In the genomic region with DNA sequence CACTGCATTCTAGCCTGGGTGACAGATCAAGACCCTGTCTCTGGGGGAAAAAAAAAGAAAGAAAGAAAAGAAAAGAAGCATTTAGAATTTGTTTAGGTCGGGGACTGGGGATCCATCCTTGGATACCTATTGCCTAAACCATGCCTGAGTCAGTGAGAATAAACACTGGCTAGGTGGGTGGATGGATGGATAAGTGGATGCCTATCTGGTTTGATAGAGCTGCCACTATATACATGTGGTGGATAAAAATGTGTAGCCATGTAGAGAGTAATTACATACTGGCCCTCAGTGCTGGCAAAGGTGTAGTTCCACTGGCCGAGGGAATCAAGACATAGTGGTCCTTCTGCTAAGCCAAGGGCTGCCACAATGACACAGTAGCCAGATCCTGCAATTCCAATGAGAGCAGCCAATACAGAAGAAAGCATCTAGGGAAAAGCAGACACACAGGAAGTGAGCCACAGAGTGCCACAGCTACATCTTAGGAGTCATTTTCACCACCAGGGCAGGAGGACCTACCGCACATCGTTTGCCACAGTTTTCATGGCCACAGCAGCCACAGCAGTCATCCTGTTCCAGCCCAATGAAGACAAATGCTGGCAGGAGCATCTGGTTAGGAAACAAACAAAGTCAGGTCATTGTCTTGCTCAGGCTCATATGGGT, we compare ENCODE assay signal across 11 cellular contexts. TPM values are rescaled to one million over a fixed set of nuclear protein-coding genes. Genes with fewer than 3 reads are reported as not detected.
A peak's percentile ranks its signal among the peaks of the same experiment; 100 is the strongest.
DNase-seq lines count a peak whose midpoint lies in the region; ATAC-seq, FAIRE-seq and TF ChIP-seq lines count a peak whose summit lies in the region.
"Had no signal": no experiment of that assay in that cellular context is flagged by ENCODE, and none has a peak within 500 bp of the region (broad histone marks: within the 10 kb centered on the region; RNA-seq: fewer than 3 reads in every experiment).

No MANE protein-coding gene starts in this region.

- no peak for TF ChIP-seq RAD21 in A549 (conservative IDR thresholded peaks at IDR 0.05 in 1 of 2, IDR thresholded peaks at IDR 0.05 in 1 of 2)

- DNase-seq in A549 (ENCODE audit: low read depth in 1 of 2, low spot score in 1 of 2) (peak in 1 of 2 experiments; percentile 71), RCC 7860 (ENCODE audit: low spot score) (peak; percentile 76), epithelial cell of proximal tubule (ENCODE audit: low read depth) (no peak), pancreas (no peak), NCI-H1436 (lab: John Stamatoyannopoulos, UW) (no peak), HEK293T (ENCODE audit: extremely low spot score) (no peak), NCI-H1417 (lab: John Stamatoyannopoulos, UW) (no peak), NCI-H2196 treated with DMSO at 0.1 percent for 48 hours (lab: John Stamatoyannopoulos, UW; ENCODE audit: unreplicated experiment) (no peak)
- DNase-seq: activated naive CD4-positive, alpha-beta T cell treated with anti-CD3 and anti-CD28 coated beads for 36 hours; NCI-H2107 had no signal

- H3K27me3 ChIP-seq in pancreas, result no peaks in the 10 kb centered on the region

- TF ChIP-seq EP300 in A549 (IDR thresholded peaks at IDR 0.05), result no peak

- POLR2A ChIA-PET in A549 (lab: Yijun Ruan, JAX) (interaction anchor here (0.6 kb wide), 1 partner anchor 77 kb away, joined by 5 read pairs; no protein-coding TSS in a partner anchor), HEK293T (lab: Yijun Ruan, JAX) (no interaction called here)

- peak overlapping the region; percentile 91 for H3K4me2 ChIP-seq in A549

- ATAC-seq in A549 (peak in 1 of 2 experiments; percentile 5; a peak in 3 of 6 replicates), pancreas (no peak)

- CTCF ChIA-PET in A549 (lab: Yijun Ruan, JAX), result interaction anchor here (3.4 to 5.8 kb wide), 2 partner anchors 11 to 105 kb away, joined by 11 to 23 read pairs; no protein-coding TSS in a partner anchor
- CTCF ChIA-PET in HEK293T (lab: Yijun Ruan, JAX), result interaction anchor here (1.5 kb wide), 1 partner anchor 12 kb away, joined by 3 read pairs; no protein-coding TSS in a partner anchor

- H3K4me3 ChIP-seq in A549 (peak overlapping the region; percentile 58), epithelial cell of proximal tubule (ENCODE audit: low read depth, low read length) (peak overlapping the region; percentile 72), pancreas (peak overlapping the region; percentile 9 to 49 (median 27))

- H3K9me3 ChIP-seq in A549, result no peaks in the 10 kb centered on the region
- no peaks in the 10 kb centered on the region for H3K9me3 ChIP-seq in pancreas

- peaks cover 0 to 32% (median 7%) of the 10 kb centered on the region in 3 donors for H3K36me3 ChIP-seq in pancreas

- TF ChIP-seq POLR2A in A549 (IDR thresholded peaks at IDR 0.05; ENCODE audit: low read length), result no peak

- H3K4me1 ChIP-seq in A549, result peaks cover 62% of the 10 kb centered on the region
- H3K4me1 ChIP-seq in pancreas, result peaks cover 29 to 58% (median 50%) of the 10 kb centered on the region in 3 donors

- FAIRE-seq in A549 (lab: Jason Lieb, UNC) (no peak), RCC 7860 (lab: Jason Lieb, UNC) (peak; percentile 60), pancreas (lab: Jason Lieb, UNC) (no peak)
- FAIRE-seq: endometrium had no signal

- 1% methylated on average over 4 of the region's 4 CpGs for whole genome bisulfite sequencing in A549 (ENCODE audit: missing lambda C conversion rate)
- WGBS in pancreas, 2 donors, result 69 to 71% methylated on average over 4 of the region's 4 CpGs

- TF ChIP-seq CTCF in A549 (IDR thresholded peaks at IDR 0.05) (no peak), epithelial cell of proximal tubule (conservative IDR thresholded peaks at IDR 0.05; ENCODE audit: low read depth, low read length) (no peak), pancreas (IDR thresholded peaks at IDR 0.05) (no peak)

- intact Hi-C loops in pancreas (cut with DNase I), result no loop called here

- H3K27ac ChIP-seq in A549 (peak overlapping the region; percentile 88 to 92), pancreas (peak overlapping the region in 2 of 4 donors; percentile 94 to 97)

TF ChIP-seq in A549, 52 proteins besides CTCF, POLR2A, EP300 and RAD21 (continues in another document):
- TF ChIP-seq MAFK (IDR thresholded peaks at IDR 0.05; ENCODE audit: partially characterized antibody), result no peak
- no peak for TF ChIP-seq MAX (IDR thresholded peaks at IDR 0.05)
- no peak for TF ChIP-seq CHD4 (IDR thresholded peaks at IDR 0.05; ENCODE audit: borderline replicate concordance)
- no peak for TF ChIP-seq RNF2 (IDR thresholded peaks at IDR 0.05; ENCODE audit: borderline replicate concordance, low read depth)
- no peak for TF ChIP-seq FOSL2 (IDR thresholded peaks at IDR 0.05)
- no peak for TF ChIP-seq FOSL2 (CRISPR knock-in tag; IDR thresholded peaks at IDR 0.05)
- TF ChIP-seq KDM5A (IDR thresholded peaks at IDR 0.05), result no peak
- no peak for TF ChIP-seq HOXB13 (CRISPR knock-in tag; IDR thresholded peaks at IDR 0.05; ENCODE audit: low read depth)
- TF ChIP-seq, protein P1, sequence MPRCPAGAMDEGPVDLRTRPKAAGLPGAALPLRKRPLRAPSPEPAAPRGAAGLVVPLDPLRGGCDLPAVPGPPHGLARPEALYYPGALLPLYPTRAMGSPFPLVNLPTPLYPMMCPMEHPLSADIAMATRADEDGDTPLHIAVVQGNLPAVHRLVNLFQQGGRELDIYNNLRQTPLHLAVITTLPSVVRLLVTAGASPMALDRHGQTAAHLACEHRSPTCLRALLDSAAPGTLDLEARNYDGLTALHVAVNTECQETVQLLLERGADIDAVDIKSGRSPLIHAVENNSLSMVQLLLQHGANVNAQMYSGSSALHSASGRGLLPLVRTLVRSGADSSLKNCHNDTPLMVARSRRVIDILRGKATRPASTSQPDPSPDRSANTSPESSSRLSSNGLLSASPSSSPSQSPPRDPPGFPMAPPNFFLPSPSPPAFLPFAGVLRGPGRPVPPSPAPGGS (IDR thresholded peaks at IDR 0.05), result no peak
- TF ChIP-seq NFE2L2 (conservative IDR thresholded peaks at IDR 0.05; ENCODE audit: low read length), result no peak

TF ChIP-seq in HEK293T, 16 proteins besides CTCF, POLR2A, EP300 and RAD21:
- TF ChIP-seq HDGF (IDR thresholded peaks at IDR 0.05; ENCODE audit: borderline replicate concordance) (no peak), CTBP1 (IDR thresholded peaks at IDR 0.05; ENCODE audit: borderline replicate concordance) (no peak), BHLHE40 (IDR thresholded peaks at IDR 0.05; ENCODE audit: borderline replicate concordance) (no peak), ZNF384 (IDR thresholded peaks at IDR 0.05) (no peak), NFRKB (IDR thresholded peaks at IDR 0.05) (no peak), SP1 (IDR thresholded peaks at IDR 0.05) (no peak), TARDBP (IDR thresholded peaks at IDR 0.05) (no peak), ARNT (IDR thresholded peaks at IDR 0.05) (no peak), FOXK2 (IDR thresholded peaks at IDR 0.05) (no peak)
- TF ChIP-seq, protein P2, sequence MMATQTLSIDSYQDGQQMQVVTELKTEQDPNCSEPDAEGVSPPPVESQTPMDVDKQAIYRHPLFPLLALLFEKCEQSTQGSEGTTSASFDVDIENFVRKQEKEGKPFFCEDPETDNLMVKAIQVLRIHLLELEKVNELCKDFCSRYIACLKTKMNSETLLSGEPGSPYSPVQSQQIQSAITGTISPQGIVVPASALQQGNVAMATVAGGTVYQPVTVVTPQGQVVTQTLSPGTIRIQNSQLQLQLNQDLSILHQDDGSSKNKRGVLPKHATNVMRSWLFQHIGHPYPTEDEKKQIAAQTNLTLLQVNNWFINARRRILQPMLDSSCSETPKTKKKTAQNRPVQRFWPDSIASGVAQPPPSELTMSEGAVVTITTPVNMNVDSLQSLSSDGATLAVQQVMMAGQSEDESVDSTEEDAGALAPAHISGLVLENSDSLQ (IDR thresholded peaks at IDR 0.05), result no peak
TF ChIP-seq in HEK293T: peak in this region for 0.

RNA-seq across cellular contexts. Expression of gene TM4SF1, which starts 2.2 kb away (rescaled TPM):
- 1,188 and 1,208 TPM in 2 replicates for polyA plus RNA-seq in A549 (2011; rRNA removed)
- 820 and 918 TPM in 2 replicates for polyA plus RNA-seq in A549 (2012; cell fraction: cytosol; rRNA removed)
- 729 and 1,002 TPM in 2 replicates for polyA plus RNA-seq in A549 (2012; cell fraction: nucleus; rRNA removed)
- 739 to 828 TPM (median 767 TPM) in 3 replicates for polyA plus RNA-seq in A549 (2017; fragmentation: RNase III; extraction: RNeasy Plus Mini Kit Qiagen cat#74134 plus additional on column Dnase treatment)
- 809 and 900 TPM in 2 replicates for polyA minus RNA-seq in A549 (2011; rRNA and poly(A)+ RNA removed)
- total RNA-seq in epithelial cell of proximal tubule, result 304 and 345 TPM in 2 replicates
- 100 to 1,000 TPM in 3 of 6 donors, 10 to 100 TPM in 3; 53.7 to 226 (median 92.1) TPM for total RNA-seq in pancreas
- polyA plus RNA-seq in pancreas, result 100 to 1,000 TPM in 1 of 2 donors, 10 to 100 TPM in 1; 85.0 to 183 TPM
- total RNA-seq: activated naive CD4-positive, alpha-beta T cell treated with anti-CD3 and anti-CD28 coated beads for 36 hours had no signal

RNA-seq across cellular contexts. Expression of gene TM4SF18, which starts 41.9 kb away (rescaled TPM):
- polyA plus RNA-seq in A549 (2011; rRNA removed) (99.8 and 123 TPM in 2 replicates), A549 (2017; fragmentation: RNase III; extraction: RNeasy Plus Mini Kit Qiagen cat#74134 plus additional on column Dnase treatment) (49.7 to 57.7 TPM (median 51.3 TPM) in 3 replicates), pancreas (1 to 10 TPM; 2.4 to 6.4 TPM)
- 26.9 and 28.8 TPM in 2 replicates for polyA plus RNA-seq in A549 (2012; cell fraction: cytosol; rRNA removed)
- polyA plus RNA-seq in A549 (2012; cell fraction: nucleus; rRNA removed), result 11.2 and 16.8 TPM in 2 replicates
- 34.2 and 42.8 TPM in 2 replicates for polyA minus RNA-seq in A549 (2011; rRNA and poly(A)+ RNA removed)
- total RNA-seq in epithelial cell of proximal tubule (1.4 TPM in 2 replicates), pancreas (10 to 100 TPM in 1 of 6 donors, 1 to 10 TPM in 5; 3.3 to 10.6 (median 3.9) TPM)
- total RNA-seq: activated naive CD4-positive, alpha-beta T cell treated with anti-CD3 and anti-CD28 coated beads for 36 hours had no signal
